12 cellular contexts compared by ENCODE assay signal in genomic region chr17:2406271-2406902, GRCh38. TPM values are rescaled to one million over a fixed set of nuclear protein-coding genes. Genes with fewer than 3 reads are reported as not detected.
A peak's percentile ranks its signal among the peaks of the same experiment; 100 is the strongest.
DNase-seq lines count a peak whose midpoint lies in the region; ATAC-seq and TF ChIP-seq lines count a peak whose summit lies in the region.
"Had no signal": no experiment of that assay in that cellular context is flagged by ENCODE, and none has a peak within 500 bp of the region (broad histone marks: within the 10 kb centered on the region; RNA-seq: fewer than 3 reads in every experiment).

No MANE protein-coding gene starts in this region.

- no peaks in the 10 kb centered on the region for H4K20me1 ChIP-seq in osteoblast (ENCODE audit: insufficient read depth, low read length)

- peak overlapping the region; percentile 75 for H3K4me2 ChIP-seq in osteoblast (ENCODE audit: insufficient read depth, low read length)

- DNase-seq in heart right ventricle (no peak), left ventricle myocardium superior (no peak), epithelial cell of esophagus (ENCODE audit: low read depth) (peak; percentile 97), osteoblast (ENCODE audit: insufficient read length, low spot score, missing footprints) (no peak), vagina (ENCODE audit: extremely low spot score in 2 of 2) (peak in 1 of 2 donors; percentile 87), HEK293T (ENCODE audit: extremely low spot score) (no peak)
- DNase-seq: NCI-H1930; stimulated activated CD4-positive, alpha-beta T cell treated with anti-CD3 and anti-CD28 coated beads, Interleukin-2, amount 100 ng/mL, for 48 hours had no signal

- intact Hi-C loops in heart right ventricle (cut with DNase I) (loop anchor here in 1 of 10 donors (10.0 kb wide), 1 partner anchor 342 kb away; no protein-coding TSS in a partner anchor), left ventricle myocardium superior (cut with micrococcal nuclease) (no loop called here), vagina (cut with DNase I) (no loop called here)

- CTCF ChIA-PET in HEK293T (lab: Yijun Ruan, JAX): interaction anchor here (0.5 to 2.1 kb wide), 3 partner anchors 10 to 23 kb away, joined by 3 to 14 read pairs (median 12); no protein-coding TSS in a partner anchor

- peak overlapping the region; percentile 4 for H2AFZ ChIP-seq in osteoblast (ENCODE audit: low read length)

- TF ChIP-seq CTCF in heart right ventricle (IDR thresholded peaks at IDR 0.05): no peak
- TF ChIP-seq CTCF in epithelial cell of esophagus (IDR thresholded peaks at IDR 0.05; ENCODE audit: insufficient read depth, low read depth, low read length, missing control alignments): no peak
- no peak for TF ChIP-seq CTCF in osteoblast (IDR thresholded peaks at IDR 0.05; ENCODE audit: extremely low read depth, low read depth, low read length)
- TF ChIP-seq CTCF in vagina (IDR thresholded peaks at IDR 0.05): no peak

- POLR2A ChIA-PET in HEK293T (lab: Yijun Ruan, JAX): interaction anchor here (1.6 to 2.6 kb wide), 2 partner anchors 14 to 24 kb away, joined by 8 to 10 read pairs; no protein-coding TSS in a partner anchor

- 73 to 81% methylated on average over 8 of the region's 8 CpGs for WGBS in heart right ventricle, 2 donors

- H3K4me3 ChIP-seq in heart right ventricle (no peak overlapping the region), epithelial cell of esophagus (ENCODE audit: low read length) (no peak overlapping the region), osteoblast (ENCODE audit: insufficient read depth, low read length) (peak overlapping the region; percentile 13), vagina (peak overlapping the region in 1 of 2 donors; percentile 0)
- H3K4me3 ChIP-seq: SK-N-MC had no signal

- no peaks in the 10 kb centered on the region for H3K27me3 ChIP-seq in heart right ventricle
- no peaks in the 10 kb centered on the region for H3K27me3 ChIP-seq in osteoblast (ENCODE audit: insufficient read depth, low read length)
- H3K27me3 ChIP-seq in vagina: no peaks in the 10 kb centered on the region

- H3K4me1 ChIP-seq in heart right ventricle: peaks cover 12 to 57% (median 54%) of the 10 kb centered on the region in 9 donors
- H3K4me1 ChIP-seq in osteoblast (ENCODE audit: insufficient read depth, low read length): peaks cover 46% of the 10 kb centered on the region
- H3K4me1 ChIP-seq in vagina: peaks cover 57% of the 10 kb centered on the region

- H3K9me3 ChIP-seq in heart right ventricle: no peaks in the 10 kb centered on the region
- no peaks in the 10 kb centered on the region for H3K9me3 ChIP-seq in osteoblast (ENCODE audit: low read depth, low read length)
- no peaks in the 10 kb centered on the region for H3K9me3 ChIP-seq in vagina

- peaks cover 0 to 6% (median 0%) of the 10 kb centered on the region in 9 donors for H3K36me3 ChIP-seq in heart right ventricle
- no peaks in the 10 kb centered on the region for H3K36me3 ChIP-seq in osteoblast (ENCODE audit: insufficient read depth, low read length)
- no peaks in the 10 kb centered on the region for H3K36me3 ChIP-seq in vagina

- H3K79me2 ChIP-seq in osteoblast (ENCODE audit: insufficient read depth, low read length): no peaks in the 10 kb centered on the region

- ATAC-seq in heart right ventricle: no peak
- no peak for ATAC-seq in left ventricle myocardium superior
- ATAC-seq in HG02759 (IDR thresholded peaks at IDR 0.05; ENCODE audit: unreplicated experiment): no peak
- ATAC-seq in HG02610 (IDR thresholded peaks at IDR 0.05; ENCODE audit: unreplicated experiment): no peak

- H3K27ac ChIP-seq in heart right ventricle (peak overlapping the region in 8 of 10 donors; percentile 76 to 85 (median 79)), osteoblast (ENCODE audit: low read depth, low read length) (peak overlapping the region; percentile 91), vagina (peak overlapping the region; percentile 99)
- H3K27ac ChIP-seq: C4-2B had no signal

- no peak for TF ChIP-seq POLR2A in vagina (IDR thresholded peaks at IDR 0.05)

TF ChIP-seq in HEK293T, 16 proteins besides CTCF, POLR2A, EP300 and RAD21:
- TF ChIP-seq, protein P1, sequence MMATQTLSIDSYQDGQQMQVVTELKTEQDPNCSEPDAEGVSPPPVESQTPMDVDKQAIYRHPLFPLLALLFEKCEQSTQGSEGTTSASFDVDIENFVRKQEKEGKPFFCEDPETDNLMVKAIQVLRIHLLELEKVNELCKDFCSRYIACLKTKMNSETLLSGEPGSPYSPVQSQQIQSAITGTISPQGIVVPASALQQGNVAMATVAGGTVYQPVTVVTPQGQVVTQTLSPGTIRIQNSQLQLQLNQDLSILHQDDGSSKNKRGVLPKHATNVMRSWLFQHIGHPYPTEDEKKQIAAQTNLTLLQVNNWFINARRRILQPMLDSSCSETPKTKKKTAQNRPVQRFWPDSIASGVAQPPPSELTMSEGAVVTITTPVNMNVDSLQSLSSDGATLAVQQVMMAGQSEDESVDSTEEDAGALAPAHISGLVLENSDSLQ (IDR thresholded peaks at IDR 0.05): no peak
- TF ChIP-seq L3MBTL2 (conservative IDR thresholded peaks at IDR 0.05) (no peak), BHLHE40 (IDR thresholded peaks at IDR 0.05; ENCODE audit: borderline replicate concordance) (no peak), ZNF384 (IDR thresholded peaks at IDR 0.05) (no peak), TARDBP (IDR thresholded peaks at IDR 0.05) (no peak), ARNT (IDR thresholded peaks at IDR 0.05) (no peak), FOXM1 (IDR thresholded peaks at IDR 0.05; ENCODE audit: borderline replicate concordance) (no peak), FOXA1 (IDR thresholded peaks at IDR 0.05) (no peak), FOXK2 (IDR thresholded peaks at IDR 0.05) (no peak), LEF1 (IDR thresholded peaks at IDR 0.05; ENCODE audit: borderline replicate concordance) (no peak), NFRKB (IDR thresholded peaks at IDR 0.05) (no peak), HDGF (IDR thresholded peaks at IDR 0.05; ENCODE audit: borderline replicate concordance) (no peak), CTBP1 (IDR thresholded peaks at IDR 0.05; ENCODE audit: borderline replicate concordance) (no peak), SP1 (IDR thresholded peaks at IDR 0.05) (no peak), ELF4 (IDR thresholded peaks at IDR 0.05) (no peak), SUZ12 (IDR thresholded peaks at IDR 0.05) (no peak)

RNA-seq across cellular contexts. Expression of gene MNT, which starts 5.5 kb away (rescaled TPM):
- total RNA-seq in heart right ventricle: 10 to 100 TPM in 6 of 10 donors, 1 to 10 TPM in 4; 6.9 to 14.1 (median 11.0) TPM
- polyA plus RNA-seq in heart right ventricle: 10 to 100 TPM in 1 of 2 donors, 1 to 10 TPM in 1; 5.0 to 11.6 TPM
- 10.4 TPM for total RNA-seq in left ventricle myocardium superior
- 12.3 and 14.1 TPM in 2 replicates for total RNA-seq in osteoblast
- 28.5 TPM for total RNA-seq in vagina
